In the genomic region with DNA sequence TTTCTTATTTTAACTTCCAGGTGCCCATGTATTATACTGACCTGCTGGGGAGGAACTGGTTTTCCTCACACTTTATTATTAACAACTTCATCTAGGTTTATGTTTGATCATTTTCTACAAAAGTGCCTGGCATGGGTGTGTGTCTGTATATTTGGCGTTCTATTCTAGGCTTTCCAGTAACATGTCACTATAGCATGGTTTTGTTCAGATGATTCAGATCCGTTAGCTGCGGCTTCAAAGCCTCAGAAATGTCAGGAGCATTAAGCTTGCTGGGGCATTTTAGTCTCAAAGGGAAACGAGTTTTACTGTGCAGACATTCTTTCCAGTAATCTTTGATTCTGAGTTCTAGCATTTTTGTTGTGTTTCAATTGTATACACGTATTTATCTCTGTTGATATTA, we compare ENCODE assay signal across 9 cellular contexts. TPM values are rescaled to one million over a fixed set of nuclear protein-coding genes. Genes with fewer than 3 reads are reported as not detected.
DNase-seq lines count a peak whose midpoint lies in the region; ATAC-seq and TF ChIP-seq lines count a peak whose summit lies in the region.
"Had no signal": no experiment of that assay in that cellular context is flagged by ENCODE, and none has a peak within 500 bp of the region (broad histone marks: within the 10 kb centered on the region; RNA-seq: fewer than 3 reads in every experiment).

No MANE protein-coding gene starts in this region.

- CTCF ChIA-PET in WTC11 (lab: Charles Lee), result no interaction called here

- ATAC-seq in WTC11, result no peak
- ATAC-seq in GM18517 (IDR thresholded peaks at IDR 0.05; ENCODE audit: unreplicated experiment), result no peak
- ATAC-seq: A549 had no signal

- no peaks in the 10 kb centered on the region; the same call in 1 of the 2 replicates for H3K36me3 Mint-ChIP-seq in WTC11
- peaks cover 5% of the 10 kb centered on the region for H3K36me3 Mint-ChIP-seq in stimulated activated naive CD8-positive, alpha-beta T cell treated with anti-CD3 and anti-CD28 coated beads, Interleukin-15, Interleukin-2, amounts not matched to agents 100 ng/mL and 50 ng/mL, for 24 hours (ENCODE audit: low read depth)

- no peak overlapping the region for H3K27ac Mint-ChIP-seq in WTC11
- H3K27ac Mint-ChIP-seq in stimulated activated naive CD8-positive, alpha-beta T cell treated with anti-CD3 and anti-CD28 coated beads, Interleukin-15, Interleukin-2, amounts not matched to agents 100 ng/mL and 50 ng/mL, for 24 hours, result peak overlapping the region; percentile 92

- no peaks in the 10 kb centered on the region for H3K9me3 Mint-ChIP-seq in WTC11
- no peaks in the 10 kb centered on the region for H3K9me3 Mint-ChIP-seq in stimulated activated naive CD8-positive, alpha-beta T cell treated with anti-CD3 and anti-CD28 coated beads, Interleukin-15, Interleukin-2, amounts not matched to agents 100 ng/mL and 50 ng/mL, for 24 hours

- peaks cover 13% of the 10 kb centered on the region for H3K27me3 Mint-ChIP-seq in WTC11 (ENCODE audit: low read depth)
- H3K27me3 Mint-ChIP-seq in stimulated activated naive CD8-positive, alpha-beta T cell treated with anti-CD3 and anti-CD28 coated beads, Interleukin-15, Interleukin-2, amounts not matched to agents 100 ng/mL and 50 ng/mL, for 24 hours, result no peaks in the 10 kb centered on the region

- H3K4me1 Mint-ChIP-seq in WTC11, result peaks cover 54% of the 10 kb centered on the region
- H3K4me1 Mint-ChIP-seq in stimulated activated naive CD8-positive, alpha-beta T cell treated with anti-CD3 and anti-CD28 coated beads, Interleukin-15, Interleukin-2, amounts not matched to agents 100 ng/mL and 50 ng/mL, for 24 hours (ENCODE audit: low read depth), result peaks cover 73% of the 10 kb centered on the region

- H3K4me3 ChIP-seq in fibroblast of pulmonary artery (replicated peaks; ENCODE audit: low read depth, low read length), result no peak overlapping the region
- H3K4me3 ChIP-seq: A549 had no signal

- TF ChIP-seq CTCF in WTC11 (IDR thresholded peaks at IDR 0.05) (no peak), fibroblast of pulmonary artery (IDR thresholded peaks at IDR 0.05; ENCODE audit: low read length, missing control alignments) (no peak)

- H3K4me3 Mint-ChIP-seq in WTC11, result 0 out of 2 replicates have a peak overlapping the region, but pooled peaks have one; percentile 4
- peak overlapping the region; percentile 88 for H3K4me3 Mint-ChIP-seq in stimulated activated naive CD8-positive, alpha-beta T cell treated with anti-CD3 and anti-CD28 coated beads, Interleukin-15, Interleukin-2, amounts not matched to agents 100 ng/mL and 50 ng/mL, for 24 hours

- POLR2A ChIA-PET in WTC11 (lab: Charles Lee), result no interaction called here

- peak; percentile 28 to 39 for DNase-seq in activated CD4-positive, alpha-beta T cell treated with anti-CD3 and anti-CD28 coated beads for 4 hours
- DNase-seq in activated CD4-positive, alpha-beta T cell treated with anti-CD3 and anti-CD28 coated beads, Interleukin-2, amount 50 U/mL, for 1 hour, result no peak
- no peak for DNase-seq in WTC11 (ENCODE audit: low spot score)
- DNase-seq in fibroblast of pulmonary artery (ENCODE audit: low read depth), result peak; percentile 60
- DNase-seq in NCI-H2107 treated with DMSO at 0.1 percent for 48 hours (lab: John Stamatoyannopoulos, UW; ENCODE audit: unreplicated experiment), result no peak
- no peak for DNase-seq in NCI-H1930 (lab: John Stamatoyannopoulos, UW)

TF ChIP-seq in WTC11, 78 proteins besides CTCF, POLR2A, EP300 and RAD21:
- TF ChIP-seq ZNF671 (CRISPR knock-in tag; IDR thresholded peaks at IDR 0.05), result no peak
- no peak for TF ChIP-seq TP53 (CRISPR knock-in tag; IDR thresholded peaks at IDR 0.05)
- TF ChIP-seq, protein P1, sequence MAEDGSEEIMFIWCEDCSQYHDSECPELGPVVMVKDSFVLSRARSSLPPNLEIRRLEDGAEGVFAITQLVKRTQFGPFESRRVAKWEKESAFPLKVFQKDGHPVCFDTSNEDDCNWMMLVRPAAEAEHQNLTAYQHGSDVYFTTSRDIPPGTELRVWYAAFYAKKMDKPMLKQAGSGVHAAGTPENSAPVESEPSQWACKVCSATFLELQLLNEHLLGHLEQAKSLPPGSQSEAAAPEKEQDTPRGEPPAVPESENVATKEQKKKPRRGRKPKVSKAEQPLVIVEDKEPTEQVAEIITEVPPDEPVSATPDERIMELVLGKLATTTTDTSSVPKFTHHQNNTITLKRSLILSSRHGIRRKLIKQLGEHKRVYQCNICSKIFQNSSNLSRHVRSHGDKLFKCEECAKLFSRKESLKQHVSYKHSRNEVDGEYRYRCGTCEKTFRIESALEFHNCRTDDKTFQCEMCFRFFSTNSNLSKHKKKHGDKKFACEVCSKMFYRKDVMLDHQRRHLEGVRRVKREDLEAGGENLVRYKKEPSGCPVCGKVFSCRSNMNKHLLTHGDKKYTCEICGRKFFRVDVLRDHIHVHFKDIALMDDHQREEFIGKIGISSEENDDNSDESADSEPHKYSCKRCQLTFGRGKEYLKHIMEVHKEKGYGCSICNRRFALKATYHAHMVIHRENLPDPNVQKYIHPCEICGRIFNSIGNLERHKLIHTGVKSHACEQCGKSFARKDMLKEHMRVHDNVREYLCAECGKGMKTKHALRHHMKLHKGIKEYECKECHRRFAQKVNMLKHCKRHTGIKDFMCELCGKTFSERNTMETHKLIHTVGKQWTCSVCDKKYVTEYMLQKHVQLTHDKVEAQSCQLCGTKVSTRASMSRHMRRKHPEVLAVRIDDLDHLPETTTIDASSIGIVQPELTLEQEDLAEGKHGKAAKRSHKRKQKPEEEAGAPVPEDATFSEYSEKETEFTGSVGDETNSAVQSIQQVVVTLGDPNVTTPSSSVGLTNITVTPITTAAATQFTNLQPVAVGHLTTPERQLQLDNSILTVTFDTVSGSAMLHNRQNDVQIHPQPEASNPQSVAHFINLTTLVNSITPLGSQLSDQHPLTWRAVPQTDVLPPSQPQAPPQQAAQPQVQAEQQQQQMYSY (CRISPR knock-in tag; IDR thresholded peaks at IDR 0.05), result no peak
- no peak for TF ChIP-seq ZNF416 (CRISPR knock-in tag; IDR thresholded peaks at IDR 0.05)

RNA-seq across cellular contexts. Expression of gene INPP5A, which starts 2.3 kb away (rescaled TPM):
- total RNA-seq in WTC11 (2021), result 20.0 to 22.1 TPM (median 21.5 TPM) in 3 replicates

Comparison
In these comparisons a context has a peak if more than half of its experiments do, and no peak if none do; other contexts are left out.
1. DNase-seq: peak in activated CD4-positive, alpha-beta T cell treated with anti-CD3 and anti-CD28 coated beads for 4 hours (2 of 2) and fibroblast of pulmonary artery (single experiment); none in activated CD4-positive, alpha-beta T cell treated with anti-CD3 and anti-CD28 coated beads, Interleukin-2, amount 50 U/mL, for 1 hour (single experiment), WTC11 (single experiment), NCI-H2107 treated with DMSO at 0.1 percent for 48 hours (single experiment) and NCI-H1930 (0 of 2).